ENCODE assay signal across 1 cellular context in the genomic region with DNA sequence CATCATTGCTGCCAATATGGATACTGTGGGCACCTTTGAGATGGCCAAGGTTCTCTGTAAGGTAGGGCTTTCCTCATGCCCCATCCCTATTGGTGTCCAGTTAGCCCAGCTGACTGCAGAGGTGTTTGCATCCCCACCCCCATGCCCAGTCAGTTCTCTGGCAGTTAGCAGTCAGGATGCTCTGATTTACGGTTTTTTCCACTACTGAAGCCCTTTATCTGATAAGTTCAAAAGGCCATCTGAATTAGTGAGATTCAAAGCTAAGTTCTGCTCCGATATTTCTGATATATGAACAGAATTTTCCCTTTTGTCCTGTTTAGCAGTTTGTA.
TF ChIP-seq lines count a peak whose summit lies in the region.

No MANE protein-coding gene starts in this region.

TF ChIP-seq in IMR-90, 13 proteins besides CTCF, POLR2A, EP300 and RAD21 (continued from another document):
- TF ChIP-seq MXI1 (IDR thresholded peaks at IDR 0.05; ENCODE audit: borderline replicate concordance, low read depth, low read length) (no peak), MAFK (IDR thresholded peaks at IDR 0.05; ENCODE audit: low read depth, low read length) (no peak), SMC3 (IDR thresholded peaks at IDR 0.05; ENCODE audit: low read depth, low read length) (no peak), NFE2L2 (IDR thresholded peaks at IDR 0.05; ENCODE audit: low read depth, low read length) (no peak), RCOR1 (IDR thresholded peaks at IDR 0.05; ENCODE audit: insufficient replicate concordance, low read length) (no peak), CEBPB (IDR thresholded peaks at IDR 0.05; ENCODE audit: low read depth, low read length) (no peak), BHLHE40 (IDR thresholded peaks at IDR 0.05; ENCODE audit: low read depth, low read length) (no peak)
